In genomic region chr9:2634818-2635217, GRCh38 we compare ENCODE assay signal across 12 cellular contexts.
"Had no signal": no experiment of that assay in that cellular context is flagged by ENCODE, and none has a peak within 500 bp of the region (broad histone marks: within the 10 kb centered on the region; RNA-seq: fewer than 3 reads in every experiment).

No MANE protein-coding gene starts in this region.

- H3K36me3 ChIP-seq: adrenal gland, neutrophil, right atrium auricular region, tibial nerve had no signal

- H3K27me3 ChIP-seq: adrenal gland, body of pancreas, foreskin keratinocyte, right atrium auricular region, tibial nerve had no signal

- H3K9me3 ChIP-seq: adrenal gland, body of pancreas, neutrophil, right atrium auricular region, tibial nerve had no signal

- H3K4me1 ChIP-seq: foreskin keratinocyte had no signal

- DNase-seq: activated CD8-positive, alpha-beta T cell treated with anti-CD3 and anti-CD28 coated beads for 36 hours; activated naive CD4-positive, alpha-beta T cell treated with anti-CD3 and anti-CD28 coated beads for 36 hours; adrenal gland; cerebellar nuclear complex; foreskin keratinocyte; kidney; small intestine had no signal

- H3K27ac Mint-ChIP-seq: activated CD8-positive, alpha-beta T cell treated with anti-CD3 and anti-CD28 coated beads for 36 hours; activated naive CD4-positive, alpha-beta T cell treated with anti-CD3 and anti-CD28 coated beads for 36 hours had no signal

- H3K9me3 Mint-ChIP-seq: activated CD8-positive, alpha-beta T cell treated with anti-CD3 and anti-CD28 coated beads for 36 hours had no signal

- H3K27ac ChIP-seq: adrenal gland, foreskin keratinocyte, neutrophil, tibial nerve had no signal

- ATAC-seq: activated CD8-positive, alpha-beta T cell treated with anti-CD3 and anti-CD28 coated beads for 36 hours; foreskin keratinocyte had no signal

- H3K4me3 Mint-ChIP-seq: activated CD8-positive, alpha-beta T cell treated with anti-CD3 and anti-CD28 coated beads for 36 hours; activated naive CD4-positive, alpha-beta T cell treated with anti-CD3 and anti-CD28 coated beads for 36 hours; mesothelial cell of epicardium had no signal

- H3K4me3 ChIP-seq: adrenal gland, body of pancreas, right atrium auricular region, tibial nerve had no signal
